Comparison of ENCODE assay signal across 1 cellular context in the genomic region with DNA sequence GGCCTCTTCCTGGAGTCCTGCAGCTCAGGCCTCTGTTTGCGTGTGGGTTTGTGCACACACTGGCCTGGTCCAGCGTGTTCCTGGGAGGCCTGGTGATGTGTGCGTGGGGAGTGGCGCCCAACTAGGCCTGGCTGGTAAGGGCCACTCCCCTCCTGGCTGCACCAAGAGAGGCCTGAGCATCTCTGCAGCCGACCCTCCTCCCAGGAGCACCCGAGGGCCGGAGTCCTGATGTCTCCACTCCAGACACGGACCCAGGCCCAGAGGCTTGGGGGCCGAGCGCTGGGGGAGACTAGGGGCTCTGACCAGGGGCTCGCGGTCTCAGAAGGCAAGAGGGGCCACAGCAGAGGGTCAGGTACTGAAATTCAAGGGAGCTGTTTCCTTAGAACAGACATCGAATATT.
TF ChIP-seq lines count a peak whose summit lies in the region.

No MANE protein-coding gene starts in this region.

TF ChIP-seq in K562, 482 proteins besides CTCF, POLR2A, EP300 and RAD21:
- TF ChIP-seq THRAP3 (IDR thresholded peaks at IDR 0.05; ENCODE audit: borderline replicate concordance) (no peak), ZNF263 (CRISPR knock-in tag; IDR thresholded peaks at IDR 0.05; ENCODE audit: borderline replicate concordance) (peak; percentile 53)
